Comparison of ENCODE assay signal across 1 cellular context in the genomic region with DNA sequence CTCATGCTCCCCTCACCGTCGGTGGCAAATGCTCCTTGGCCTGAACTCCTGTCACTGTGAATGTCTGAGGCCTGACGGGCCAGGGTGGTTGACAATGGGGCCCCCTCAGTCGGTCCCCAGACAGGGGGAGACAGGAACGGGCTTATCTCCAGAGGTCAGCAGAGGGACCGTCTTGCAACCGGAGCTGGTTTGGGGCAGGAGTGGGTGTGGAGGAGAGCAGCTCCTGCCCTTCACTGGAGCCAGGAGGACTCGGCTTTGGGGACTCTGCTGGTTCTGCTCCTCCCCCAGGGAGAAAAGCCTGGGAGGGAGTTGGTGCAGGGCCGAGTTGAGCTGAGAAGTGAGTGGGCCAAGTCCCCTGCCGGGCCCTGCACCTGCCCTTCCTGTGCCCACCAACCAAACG.
TF ChIP-seq lines count a peak whose summit lies in the region.

No MANE protein-coding gene starts in this region.

TF ChIP-seq in H1, 55 proteins besides CTCF, POLR2A, EP300 and RAD21 (continued from another document):
- TF ChIP-seq, protein P1, sequence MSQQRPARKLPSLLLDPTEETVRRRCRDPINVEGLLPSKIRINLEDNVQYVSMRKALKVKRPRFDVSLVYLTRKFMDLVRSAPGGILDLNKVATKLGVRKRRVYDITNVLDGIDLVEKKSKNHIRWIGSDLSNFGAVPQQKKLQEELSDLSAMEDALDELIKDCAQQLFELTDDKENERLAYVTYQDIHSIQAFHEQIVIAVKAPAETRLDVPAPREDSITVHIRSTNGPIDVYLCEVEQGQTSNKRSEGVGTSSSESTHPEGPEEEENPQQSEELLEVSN (IDR thresholded peaks at IDR 0.05) = no peak
- no peak for TF ChIP-seq CREB1 (IDR thresholded peaks at IDR 0.05)
- no peak for TF ChIP-seq TAF1 (IDR thresholded peaks at IDR 0.05; ENCODE audit: low read depth, low read length)
- no peak for TF ChIP-seq ASH2L (IDR thresholded peaks at IDR 0.05; ENCODE audit: low read length)
- TF ChIP-seq, protein P2, sequence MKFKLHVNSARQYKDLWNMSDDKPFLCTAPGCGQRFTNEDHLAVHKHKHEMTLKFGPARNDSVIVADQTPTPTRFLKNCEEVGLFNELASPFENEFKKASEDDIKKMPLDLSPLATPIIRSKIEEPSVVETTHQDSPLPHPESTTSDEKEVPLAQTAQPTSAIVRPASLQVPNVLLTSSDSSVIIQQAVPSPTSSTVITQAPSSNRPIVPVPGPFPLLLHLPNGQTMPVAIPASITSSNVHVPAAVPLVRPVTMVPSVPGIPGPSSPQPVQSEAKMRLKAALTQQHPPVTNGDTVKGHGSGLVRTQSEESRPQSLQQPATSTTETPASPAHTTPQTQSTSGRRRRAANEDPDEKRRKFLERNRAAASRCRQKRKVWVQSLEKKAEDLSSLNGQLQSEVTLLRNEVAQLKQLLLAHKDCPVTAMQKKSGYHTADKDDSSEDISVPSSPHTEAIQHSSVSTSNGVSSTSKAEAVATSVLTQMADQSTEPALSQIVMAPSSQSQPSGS (IDR thresholded peaks at IDR 0.05; ENCODE audit: low read length) = no peak
- TF ChIP-seq, protein P3, sequence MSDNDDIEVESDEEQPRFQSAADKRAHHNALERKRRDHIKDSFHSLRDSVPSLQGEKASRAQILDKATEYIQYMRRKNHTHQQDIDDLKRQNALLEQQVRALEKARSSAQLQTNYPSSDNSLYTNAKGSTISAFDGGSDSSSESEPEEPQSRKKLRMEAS (IDR thresholded peaks at IDR 0.05) = no peak
- no peak for TF ChIP-seq BACH1 (IDR thresholded peaks at IDR 0.05; ENCODE audit: low read length)
- TF ChIP-seq KDM5A (IDR thresholded peaks at IDR 0.05; ENCODE audit: low read length) = no peak
- no peak for TF ChIP-seq RXRA (IDR thresholded peaks at IDR 0.05; ENCODE audit: insufficient read depth, low read depth, low read length)
